8 cellular contexts compared by ENCODE assay signal in the genomic region with DNA sequence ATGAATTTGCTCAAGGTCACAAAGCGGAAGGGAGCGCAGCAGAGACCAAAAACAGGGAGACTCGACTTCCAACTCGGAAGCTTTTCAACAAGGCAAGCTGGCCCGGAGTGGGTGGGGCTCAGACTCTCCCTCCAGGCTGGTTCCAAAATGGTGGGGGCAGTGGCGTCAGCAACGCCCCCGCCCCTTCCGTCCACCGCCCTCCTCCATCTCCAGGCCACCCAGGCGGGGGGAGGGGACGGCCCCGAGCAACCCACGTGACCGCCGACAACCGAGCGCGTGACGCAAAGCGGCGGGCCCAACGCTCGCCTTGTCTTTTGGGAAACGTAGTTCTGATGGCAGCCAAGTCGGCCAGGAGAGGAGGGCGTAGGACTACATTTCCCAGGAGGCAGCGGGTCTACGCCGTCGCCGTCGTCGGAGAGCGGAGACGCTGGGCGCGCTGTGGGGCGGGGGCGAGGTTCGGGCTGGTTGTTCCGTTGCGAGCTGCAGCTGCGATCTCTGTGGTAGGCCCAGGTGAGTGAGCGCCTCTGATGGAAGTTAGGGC. TPM values are rescaled to one million over a fixed set of nuclear protein-coding genes. Genes with fewer than 3 reads are reported as not detected.
DNase-seq lines count a peak whose midpoint lies in the region; TF ChIP-seq lines count a peak whose summit lies in the region.

A gene with protein sequence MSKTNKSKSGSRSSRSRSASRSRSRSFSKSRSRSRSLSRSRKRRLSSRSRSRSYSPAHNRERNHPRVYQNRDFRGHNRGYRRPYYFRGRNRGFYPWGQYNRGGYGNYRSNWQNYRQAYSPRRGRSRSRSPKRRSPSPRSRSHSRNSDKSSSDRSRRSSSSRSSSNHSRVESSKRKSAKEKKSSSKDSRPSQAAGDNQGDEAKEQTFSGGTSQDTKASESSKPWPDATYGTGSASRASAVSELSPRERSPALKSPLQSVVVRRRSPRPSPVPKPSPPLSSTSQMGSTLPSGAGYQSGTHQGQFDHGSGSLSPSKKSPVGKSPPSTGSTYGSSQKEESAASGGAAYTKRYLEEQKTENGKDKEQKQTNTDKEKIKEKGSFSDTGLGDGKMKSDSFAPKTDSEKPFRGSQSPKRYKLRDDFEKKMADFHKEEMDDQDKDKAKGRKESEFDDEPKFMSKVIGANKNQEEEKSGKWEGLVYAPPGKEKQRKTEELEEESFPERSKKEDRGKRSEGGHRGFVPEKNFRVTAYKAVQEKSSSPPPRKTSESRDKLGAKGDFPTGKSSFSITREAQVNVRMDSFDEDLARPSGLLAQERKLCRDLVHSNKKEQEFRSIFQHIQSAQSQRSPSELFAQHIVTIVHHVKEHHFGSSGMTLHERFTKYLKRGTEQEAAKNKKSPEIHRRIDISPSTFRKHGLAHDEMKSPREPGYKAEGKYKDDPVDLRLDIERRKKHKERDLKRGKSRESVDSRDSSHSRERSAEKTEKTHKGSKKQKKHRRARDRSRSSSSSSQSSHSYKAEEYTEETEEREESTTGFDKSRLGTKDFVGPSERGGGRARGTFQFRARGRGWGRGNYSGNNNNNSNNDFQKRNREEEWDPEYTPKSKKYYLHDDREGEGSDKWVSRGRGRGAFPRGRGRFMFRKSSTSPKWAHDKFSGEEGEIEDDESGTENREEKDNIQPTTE (plus strand): TSS at position 448 of the 541 bp plus-strand sequence. CDS start 58,121 bp downstream, outside the sequence.

- H3K9ac ChIP-seq in neuronal stem cell (ENCODE audit: low read depth, low read length, poor library complexity): peak within 1 kb of the TSS; percentile 77

- peaks cover 25% of the 10 kb centered on the region for H3K36me3 Mint-ChIP-seq in activated naive CD4-positive, alpha-beta T cell treated with anti-CD3 and anti-CD28 coated beads for 36 hours (ENCODE audit: low read depth)

- peak within 1 kb of the TSS; percentile 56 for H2BK5ac ChIP-seq in neuronal stem cell (ENCODE audit: low read length)

- H2BK12ac ChIP-seq in neuronal stem cell (ENCODE audit: low read length): no peak within 1 kb of the TSS

- H3K27ac Mint-ChIP-seq in activated naive CD4-positive, alpha-beta T cell treated with anti-CD3 and anti-CD28 coated beads for 36 hours: peak within 1 kb of the TSS; percentile 98

- peaks cover 8 to 37% of the 10 kb centered on the region in 2 donors for H3K36me3 ChIP-seq in neuronal stem cell (replicated peaks in 1 of 2; ENCODE audit: control insufficient read depth in 2 of 2, insufficient read depth in 2 of 2, low read length in 2 of 2)

- no peak within 1 kb of the TSS for H2BK15ac ChIP-seq in neuronal stem cell (ENCODE audit: low read length)

- H3K27ac ChIP-seq in neuronal stem cell (replicated peaks; ENCODE audit: low read length): peak within 1 kb of the TSS; percentile 85

- H3K4me3 Mint-ChIP-seq in activated naive CD4-positive, alpha-beta T cell treated with anti-CD3 and anti-CD28 coated beads for 36 hours: peak within 1 kb of the TSS; percentile 90

- intact Hi-C loops in activated naive CD4-positive, alpha-beta T cell treated with anti-CD3 and anti-CD28 coated beads for 36 hours (cut with micrococcal nuclease): loop anchor here (1.0 to 5.0 kb wide), 10 partner anchors 57 to 1253 kb away; partner anchors contain the start of genes AGO3, MRPS15, OSCP1 and TRAPPC3

- no peaks in the 10 kb centered on the region for H3K9me3 ChIP-seq in neuronal stem cell (replicated peaks in 1 of 2; ENCODE audit: control insufficient read depth in 2 of 2, insufficient read depth in 1 of 2, low read depth in 1 of 2, low read length in 2 of 2)

- peak within 1 kb of the TSS; percentile 88 for H3K4me2 ChIP-seq in neuronal stem cell (ENCODE audit: insufficient read depth, low read length, poor library complexity, severe bottlenecking)

- no peaks in the 10 kb centered on the region for H3K27me3 ChIP-seq in neuronal stem cell (ENCODE audit: control insufficient read depth in 3 of 3, insufficient read depth in 3 of 3, low read depth in 1 of 3, low read length in 3 of 3)

- peak within 1 kb of the TSS; percentile 38 for H3K18ac ChIP-seq in neuronal stem cell (ENCODE audit: low read length)

- no peak within 1 kb of the TSS for H3K4ac ChIP-seq in neuronal stem cell (ENCODE audit: low read length)

- no peak for TF ChIP-seq CTCF in HFF-Myc (IDR thresholded peaks at IDR 0.05; ENCODE audit: low read depth, low read length, missing control alignments)
- no peak for TF ChIP-seq CTCF in subcutaneous adipose tissue (IDR thresholded peaks at IDR 0.05; ENCODE audit: low read depth)

- H3K14ac ChIP-seq in neuronal stem cell (ENCODE audit: low read length): no peak within 1 kb of the TSS

- H3K4me1 ChIP-seq in neuronal stem cell (ENCODE audit: control insufficient read depth in 2 of 2, insufficient read depth in 1 of 2, low read depth in 1 of 2, low read length in 2 of 2): peaks cover 6 to 8% of the 10 kb centered on the region in 2 donors

- WGBS in neuronal stem cell (ENCODE audit: extremely low coverage in 2 of 2, insufficient read length in 2 of 2, insufficient replicate concordance in 1 of 2), 2 donors: no CpG with 5 or more reads among the region's 45 CpGs

- no peaks in the 10 kb centered on the region for H3K9me3 Mint-ChIP-seq in activated naive CD4-positive, alpha-beta T cell treated with anti-CD3 and anti-CD28 coated beads for 36 hours

- H4K8ac ChIP-seq in neuronal stem cell (ENCODE audit: low read depth, low read length): no peak within 1 kb of the TSS

- H3K27me3 Mint-ChIP-seq in activated naive CD4-positive, alpha-beta T cell treated with anti-CD3 and anti-CD28 coated beads for 36 hours (ENCODE audit: low read depth): no peaks in the 10 kb centered on the region

- DNase-seq in GM03348 (ENCODE audit: low spot score) (peak; percentile 97), HFF-Myc (ENCODE audit: extremely low read depth, low read depth) (peak; percentile 98), NAMALWA (ENCODE audit: low spot score) (peak; percentile 99), SK-N-DZ (ENCODE audit: low spot score) (peak; percentile 98), foreskin melanocyte (peak; percentile 99), neuronal stem cell (ENCODE audit: low spot score) (peak; percentile 99)
- DNase-seq in activated naive CD4-positive, alpha-beta T cell treated with anti-CD3 and anti-CD28 coated beads for 36 hours: peak; percentile 100

- peak within 1 kb of the TSS; percentile 78 for H2AK5ac ChIP-seq in neuronal stem cell (ENCODE audit: low read depth, low read length)

- H2AFZ ChIP-seq in neuronal stem cell (ENCODE audit: low read length): peak within 1 kb of the TSS; percentile 83

- H2BK120ac ChIP-seq in neuronal stem cell (ENCODE audit: low read depth, low read length): no peak within 1 kb of the TSS

- CTCF ChIA-PET in activated naive CD4-positive, alpha-beta T cell treated with anti-CD3 and anti-CD28 coated beads for 36 hours (lab: Charles Lee): interaction anchor here (0.9 to 2.7 kb wide), 10 partner anchors 23 to 196 kb away, joined by 3 to 24 read pairs (median 4); partner anchors contain the start of genes SH3D21 and TRAPPC3

- peak within 1 kb of the TSS; percentile 39 for H3K23ac ChIP-seq in neuronal stem cell (ENCODE audit: low read depth, low read length, poor library complexity)

- H3K79me1 ChIP-seq in neuronal stem cell (ENCODE audit: low read depth, low read length): peaks cover 4% of the 10 kb centered on the region

- H3K4me3 ChIP-seq in HFF-Myc (replicated peaks; ENCODE audit: low read depth, low read length): peak within 1 kb of the TSS; percentile 64
- H3K4me3 ChIP-seq in neuronal stem cell (ENCODE audit: low read length in 2 of 2): peak within 1 kb of the TSS; percentile 85 to 92

- peaks cover 38% of the 10 kb centered on the region for H3K4me1 Mint-ChIP-seq in activated naive CD4-positive, alpha-beta T cell treated with anti-CD3 and anti-CD28 coated beads for 36 hours (ENCODE audit: low read depth)

- H4K91ac ChIP-seq in neuronal stem cell (ENCODE audit: low read depth, low read length, poor library complexity): no peak within 1 kb of the TSS

RNA-seq across cellular contexts. Expression of the gene that starts here (rescaled TPM):
- 48.3 and 49.2 TPM in 2 replicates for polyA plus RNA-seq in SK-N-DZ (2014; cell fraction: cytosol; rRNA removed)
- polyA plus RNA-seq in SK-N-DZ (2014; cell fraction: nucleus; rRNA removed): 29.2 and 33.2 TPM in 2 replicates
- 100 to 1,000 TPM; 128 to 133 TPM for total RNA-seq in activated naive CD4-positive, alpha-beta T cell treated with anti-CD3 and anti-CD28 coated beads for 36 hours
- 78.9 TPM for polyA plus RNA-seq in neuronal stem cell (2013, experiment 1 of 2)
- 76.8 TPM for polyA plus RNA-seq in neuronal stem cell (2013, experiment 2 of 2)
- 10 to 100 TPM; 85.7 to 96.5 (median 87.6) TPM for total RNA-seq in subcutaneous adipose tissue

Comparison
In these comparisons a context has a peak if more than half of its experiments do, and no peak if none do; other contexts are left out.
1. Peak in every context shown above with its lines: DNase-seq, H3K4me3 ChIP-seq and H3K27ac ChIP-seq.